Comparison of ENCODE assay signal across 14 cellular contexts in genomic region chr17:66533572-66533971, GRCh38.
DNase-seq lines count a peak whose midpoint lies in the region; ATAC-seq and TF ChIP-seq lines count a peak whose summit lies in the region.
"Had no signal": no experiment of that assay in that cellular context is flagged by ENCODE, and none has a peak within 500 bp of the region (broad histone marks: within the 10 kb centered on the region; RNA-seq: fewer than 3 reads in every experiment).

No MANE protein-coding gene starts in this region.

- H3K36me3 ChIP-seq in fibroblast of lung (ENCODE audit: control insufficient read depth, insufficient read depth, low read length), result no peaks in the 10 kb centered on the region
- no peaks in the 10 kb centered on the region for H3K36me3 ChIP-seq in uterus
- H3K36me3 ChIP-seq: upper lobe of left lung had no signal

- no peak overlapping the region for H3K4me3 Mint-ChIP-seq in activated CD8-positive, alpha-beta memory T cell treated with anti-CD3 and anti-CD28 coated beads, Interleukin-2, amount 10 ng/mL, durations not matched to agents 7 days and 5 days
- peak overlapping the region in 2 of 3 experiments; percentile 41 to 42 for H3K4me3 Mint-ChIP-seq in nephron

- H4K20me1 ChIP-seq in fibroblast of lung (ENCODE audit: control insufficient read depth, extremely low read depth, insufficient read depth, low read length), result no peaks in the 10 kb centered on the region

- H3K4me3 ChIP-seq in fibroblast of lung (replicated peaks in 1 of 4; ENCODE audit: control extremely low read depth in 1 of 4, insufficient read depth in 1 of 4, low read depth in 3 of 4, low read length in 4 of 4), result no peak overlapping the region
- H3K4me3 ChIP-seq in uterus, result no peak overlapping the region
- H3K4me3 ChIP-seq: PC-9, upper lobe of left lung had no signal

- H3K27me3 ChIP-seq in fibroblast of lung (ENCODE audit: control insufficient read depth, insufficient read depth, low read length) (no peaks in the 10 kb centered on the region), uterus (no peaks in the 10 kb centered on the region)
- H3K27me3 ChIP-seq: upper lobe of left lung had no signal

- peaks cover 14% of the 10 kb centered on the region for H3K36me3 Mint-ChIP-seq in activated CD8-positive, alpha-beta memory T cell treated with anti-CD3 and anti-CD28 coated beads, Interleukin-2, amount 10 ng/mL, durations not matched to agents 7 days and 5 days
- H3K36me3 Mint-ChIP-seq in nephron (ENCODE audit: low read depth), result no peaks in the 10 kb centered on the region

- no peak for TF ChIP-seq POLR2A in uterus (IDR thresholded peaks at IDR 0.05)

- intact Hi-C loops in uterus (cut with DNase I; ENCODE audit: low total_unique reads), result no loop called here

- H3K27ac ChIP-seq in fibroblast of lung (ENCODE audit: insufficient read depth, low read length) (no peak overlapping the region), uterus (peak overlapping the region; percentile 53 to 81)
- H3K27ac ChIP-seq: PC-9, upper lobe of left lung had no signal

- H3K4me1 ChIP-seq in fibroblast of lung (ENCODE audit: control insufficient read depth, extremely low read depth, insufficient read depth, low read length) (no peaks in the 10 kb centered on the region), uterus (peaks cover 4 to 5% of the 10 kb centered on the region in 2 donors)
- H3K4me1 ChIP-seq: upper lobe of left lung had no signal

- CTCF ChIA-PET in activated CD8-positive, alpha-beta memory T cell treated with anti-CD3 and anti-CD28 coated beads, Interleukin-2, amount 10 ng/mL, durations not matched to agents 7 days and 5 days (lab: Charles Lee), result no interaction called here

- no peak overlapping the region for H3K9ac ChIP-seq in fibroblast of lung (ENCODE audit: insufficient read depth, low read length)

- ATAC-seq in activated CD8-positive, alpha-beta memory T cell treated with anti-CD3 and anti-CD28 coated beads, Interleukin-2, amount 10 ng/mL, durations not matched to agents 7 days and 5 days, result no peak
- ATAC-seq in HG03135 (IDR thresholded peaks at IDR 0.05; ENCODE audit: unreplicated experiment), result no peak
- ATAC-seq in GM21528 (IDR thresholded peaks at IDR 0.05; ENCODE audit: low FRiP score, unreplicated experiment), result no peak
- ATAC-seq: HepG2 had no signal

- H3K27ac Mint-ChIP-seq in activated CD8-positive, alpha-beta memory T cell treated with anti-CD3 and anti-CD28 coated beads, Interleukin-2, amount 10 ng/mL, durations not matched to agents 7 days and 5 days, result no peak overlapping the region
- peak overlapping the region; percentile 83 to 92 (median 91) for H3K27ac Mint-ChIP-seq in nephron

- H3K9me3 Mint-ChIP-seq in activated CD8-positive, alpha-beta memory T cell treated with anti-CD3 and anti-CD28 coated beads, Interleukin-2, amount 10 ng/mL, durations not matched to agents 7 days and 5 days (ENCODE audit: low read depth), result no peaks in the 10 kb centered on the region
- H3K9me3 Mint-ChIP-seq in nephron, result no peaks in the 10 kb centered on the region

- H3K27me3 Mint-ChIP-seq in activated CD8-positive, alpha-beta memory T cell treated with anti-CD3 and anti-CD28 coated beads, Interleukin-2, amount 10 ng/mL, durations not matched to agents 7 days and 5 days, result no peaks in the 10 kb centered on the region
- peaks cover 8% of the 10 kb centered on the region for H3K27me3 Mint-ChIP-seq in nephron (ENCODE audit: low read depth)

- H3K4me2 ChIP-seq in fibroblast of lung (ENCODE audit: extremely low read depth, insufficient read depth, low read length), result no peak overlapping the region
- H3K4me2 ChIP-seq: PC-9 had no signal

- peak in 1 of 2 donors; percentile 30 for TF ChIP-seq CTCF in fibroblast of lung (conservative IDR thresholded peaks at IDR 0.05 in 1 of 2, IDR thresholded peaks at IDR 0.05 in 1 of 2; ENCODE audit: low read depth in 1 of 2, low read length in 2 of 2)
- TF ChIP-seq CTCF in nephron (IDR thresholded peaks at IDR 0.05; ENCODE audit: unreplicated experiment in 3 of 3), result peak in 2 of 3 experiments; percentile 12 to 22
- peak in 1 of 4 experiments; percentile 21 for TF ChIP-seq CTCF in uterus (IDR thresholded peaks at IDR 0.05)

- peaks cover 9% of the 10 kb centered on the region for H3K79me2 ChIP-seq in fibroblast of lung (ENCODE audit: control insufficient read depth, insufficient read depth, low read length)

- peak; percentile 38 for DNase-seq in activated CD8-positive, alpha-beta memory T cell treated with anti-CD3 and anti-CD28 coated beads for 24 hours
- no peak for DNase-seq in activated CD8-positive, alpha-beta memory T cell treated with anti-CD3 and anti-CD28 coated beads, Interleukin-2, amount 10 ng/mL, durations not matched to agents 7 days and 5 days
- DNase-seq in fibroblast of lung (ENCODE audit: low read depth in 2 of 2) (peak; percentile 76 to 80), uterus (peak; percentile 48 to 56), DMS79 treated with DMSO at 0.1 percent for 48 hours (lab: John Stamatoyannopoulos, UW) (no peak)
- DNase-seq: 8988T, DMS 273 treated with DMSO at 0.1 percent for 48 hours, NCI-H2081 treated with DMSO at 0.1 percent for 48 hours, PC-9, upper lobe of left lung had no signal

- no peak overlapping the region for H2AFZ ChIP-seq in fibroblast of lung (ENCODE audit: low read length)
- H2AFZ ChIP-seq: PC-9 had no signal

- peaks cover 18% of the 10 kb centered on the region for H3K4me1 Mint-ChIP-seq in activated CD8-positive, alpha-beta memory T cell treated with anti-CD3 and anti-CD28 coated beads, Interleukin-2, amount 10 ng/mL, durations not matched to agents 7 days and 5 days
- peaks cover 33% of the 10 kb centered on the region for H3K4me1 Mint-ChIP-seq in nephron

- H3K9me3 ChIP-seq in fibroblast of lung (ENCODE audit: control insufficient read depth, insufficient read depth, low read depth, low read length) (no peaks in the 10 kb centered on the region), uterus (no peaks in the 10 kb centered on the region)
- H3K9me3 ChIP-seq: upper lobe of left lung had no signal

Comparison
In these comparisons a context has a peak if more than half of its experiments do, and no peak if none do; other contexts are left out.
1. DNase-seq: peak in activated CD8-positive, alpha-beta memory T cell treated with anti-CD3 and anti-CD28 coated beads for 24 hours (single experiment), fibroblast of lung (2 of 2) and uterus (2 of 2); none in activated CD8-positive, alpha-beta memory T cell treated with anti-CD3 and anti-CD28 coated beads, Interleukin-2, amount 10 ng/mL, durations not matched to agents 7 days and 5 days (single experiment) and DMS79 treated with DMSO at 0.1 percent for 48 hours (single experiment).